ENCODE assay signal across 8 cellular contexts in the genomic region with DNA sequence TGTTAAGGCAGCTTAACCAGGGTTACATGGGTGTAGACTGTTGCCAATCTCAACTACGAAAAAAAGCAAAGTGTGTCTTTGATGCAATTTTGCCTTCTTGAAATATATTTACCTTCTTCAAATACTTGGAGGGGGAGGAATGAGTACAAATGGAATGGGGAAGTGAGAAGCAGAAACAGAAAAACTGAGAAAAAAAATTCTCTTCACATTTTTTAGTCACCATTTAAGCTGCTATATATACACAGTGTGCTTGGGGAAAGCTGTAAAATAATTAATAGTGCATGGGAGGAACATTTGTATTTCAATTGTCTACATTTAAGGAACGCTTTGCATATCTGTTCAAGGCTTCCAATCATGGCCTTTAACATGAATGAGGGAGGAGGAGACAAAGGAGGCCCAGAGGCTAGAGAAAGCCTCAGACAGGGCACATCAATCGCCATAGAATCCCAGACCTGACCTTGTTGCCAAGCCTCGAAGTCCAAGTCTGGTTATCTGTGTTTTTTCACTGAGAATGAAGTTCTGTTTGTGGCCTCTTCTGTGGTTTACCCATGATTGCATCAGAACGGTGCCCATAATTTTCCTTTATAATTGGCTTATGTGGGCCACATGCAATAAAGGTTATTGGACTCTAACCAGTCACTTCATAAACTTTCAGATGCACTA.
A peak's percentile ranks its signal among the peaks of the same experiment; 100 is the strongest.
DNase-seq lines count a peak whose midpoint lies in the region; ATAC-seq lines count a peak whose summit lies in the region.

No MANE protein-coding gene starts in this region.

- DNase-seq in RPMI7951 (ENCODE audit: low read depth) (peak; percentile 65), foreskin melanocyte (peak; percentile 55), DMS 273 treated with DMSO at 0.1 percent for 48 hours (lab: John Stamatoyannopoulos, UW) (no peak), midbrain (lab: John Stamatoyannopoulos, UW) (no peak), NK-92 (lab: John Stamatoyannopoulos, UW; ENCODE audit: unreplicated experiment) (no peak), COR-L47 (lab: John Stamatoyannopoulos, UW) (no peak)

- peak; percentile 32 for ATAC-seq in GM18519 (IDR thresholded peaks at IDR 0.05; ENCODE audit: low FRiP score, unreplicated experiment)
- ATAC-seq in HG02840 (IDR thresholded peaks at IDR 0.05; ENCODE audit: low FRiP score, unreplicated experiment), result peak; percentile 58

Comparison
In these comparisons a context has a peak if more than half of its experiments do, and no peak if none do; other contexts are left out.
1. DNase-seq: peak in RPMI7951 (single experiment) and foreskin melanocyte (single experiment); none in DMS 273 treated with DMSO at 0.1 percent for 48 hours (single experiment), midbrain (single experiment), NK-92 (single experiment) and COR-L47 (single experiment).